In the genomic region with DNA sequence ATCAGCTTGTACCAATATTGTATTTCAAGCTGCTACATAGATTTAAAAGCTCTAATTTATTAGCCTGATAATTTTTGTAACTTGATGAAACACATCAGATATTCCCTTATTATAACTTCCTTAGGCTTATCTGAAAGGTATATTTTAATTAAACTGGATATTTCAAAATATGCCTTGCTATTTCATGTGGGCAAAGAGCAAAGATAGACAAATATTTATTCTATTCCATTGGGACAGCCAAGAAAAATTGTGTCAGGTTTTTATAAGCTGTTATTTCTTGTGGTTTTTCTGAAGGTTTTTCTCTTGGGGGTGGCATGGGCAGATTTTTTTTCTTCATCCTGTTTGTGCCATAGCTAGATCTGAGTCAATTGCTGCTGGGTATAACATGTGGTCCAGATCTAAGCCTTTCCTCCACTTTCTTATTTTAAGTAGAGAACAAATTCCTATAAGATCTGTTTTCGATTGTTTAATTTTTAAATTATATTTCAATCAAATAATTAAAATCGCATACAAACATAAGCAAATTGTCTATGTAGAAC, we compare ENCODE assay signal across 18 cellular contexts.
DNase-seq lines count a peak whose midpoint lies in the region; ATAC-seq, FAIRE-seq and TF ChIP-seq lines count a peak whose summit lies in the region.
"Had no signal": no experiment of that assay in that cellular context is flagged by ENCODE, and none has a peak within 500 bp of the region (broad histone marks: within the 10 kb centered on the region; RNA-seq: fewer than 3 reads in every experiment).

No MANE protein-coding gene starts in this region.

- TF ChIP-seq EP300 in HepG2 (IDR thresholded peaks at IDR 0.05; ENCODE audit: low read depth in 2 of 2, low read length in 2 of 2) (no peak), HepG2 (CRISPR knock-in tag; IDR thresholded peaks at IDR 0.05; ENCODE audit: borderline replicate concordance) (no peak)

- in situ Hi-C loops in HepG2 (cut with HindIII; ENCODE audit: extremely low pct_ligation_motif_present, low pct_unique_long_range_greater_than_20kb), result no loop called here

- H4K20me1 ChIP-seq in HepG2 (ENCODE audit: insufficient read depth, low read length), result no peaks in the 10 kb centered on the region
- no peaks in the 10 kb centered on the region for H4K20me1 ChIP-seq in MM.1S (ENCODE audit: insufficient read depth, low read length)

- TF ChIP-seq RAD21 in liver (IDR thresholded peaks at IDR 0.05) (no peak), HepG2 (CRISPR knock-in tag; IDR thresholded peaks at IDR 0.05) (no peak)

- no peaks in the 10 kb centered on the region for H3K36me3 ChIP-seq in liver (ENCODE audit: control insufficient read depth in 4 of 4, insufficient read depth in 3 of 4, low read depth in 1 of 4, low read length in 3 of 4)
- H3K36me3 ChIP-seq in HepG2 (replicated peaks in 1 of 2; ENCODE audit: control insufficient read depth in 1 of 2, insufficient read depth in 2 of 2, low read length in 2 of 2), result no peaks in the 10 kb centered on the region
- no peaks in the 10 kb centered on the region for H3K36me3 ChIP-seq in MM.1S (replicated peaks; ENCODE audit: insufficient read depth, low read length)

- no peaks in the 10 kb centered on the region for H3K9me2 ChIP-seq in MM.1S (replicated peaks; ENCODE audit: insufficient read depth, low read length)

- H3K79me2 ChIP-seq in HepG2 (ENCODE audit: insufficient read depth, low read length) (no peaks in the 10 kb centered on the region), MM.1S (ENCODE audit: low read length) (no peaks in the 10 kb centered on the region)

- no peaks in the 10 kb centered on the region for H3F3A ChIP-seq in MM.1S (ENCODE audit: insufficient read depth, low read length)

- intact Hi-C loops in HepG2 (cut with micrococcal nuclease; ENCODE audit: unreplicated experiment), result no loop called here

- TF ChIP-seq CTCF in liver (IDR thresholded peaks at IDR 0.05; ENCODE audit: low read depth, low read length, missing input control) (no peak), HepG2 (CRISPR knock-in tag; IDR thresholded peaks at IDR 0.05) (no peak), MM.1S (IDR thresholded peaks at IDR 0.05; ENCODE audit: low read length) (no peak)

- H3K9ac ChIP-seq in liver (ENCODE audit: low read depth in 1 of 2, low read length in 2 of 2) (no peak overlapping the region), HepG2 (ENCODE audit: insufficient read depth, low read depth, low read length) (no peak overlapping the region), MM.1S (ENCODE audit: low read length) (no peak overlapping the region)

- no peak overlapping the region for H3K4me3 ChIP-seq in liver (ENCODE audit: low read depth in 1 of 3, low read length in 3 of 3)
- H3K4me3 ChIP-seq in HepG2 (replicated peaks in 1 of 3; ENCODE audit: insufficient read depth in 1 of 3, low read depth in 2 of 3, low read length in 3 of 3), result no peak overlapping the region
- no peak overlapping the region for H3K4me3 ChIP-seq in MM.1S (ENCODE audit: low read length)

- CTCF ChIA-PET in HepG2 (lab: Yijun Ruan, JAX; ENCODE audit: low intra/inter-chr PET ratio, low total read pairs), result no interaction called here

- ATAC-seq in HepG2 (no peak), HG03469 (IDR thresholded peaks at IDR 0.05; ENCODE audit: unreplicated experiment) (no peak), GM19397 (IDR thresholded peaks at IDR 0.05; ENCODE audit: unreplicated experiment) (no peak)

- H2AFZ ChIP-seq in HepG2 (ENCODE audit: low read length) (no peak overlapping the region), MM.1S (ENCODE audit: low read length) (no peak overlapping the region)

- DNase-seq in HepG2 (ENCODE audit: low spot score) (no peak), MM.1S (peak; percentile 33), H54 (ENCODE audit: insufficient read length, low spot score) (no peak)
- DNase-seq in activated CD4-positive, alpha-beta T cell treated with anti-CD3 and anti-CD28 coated beads, Interleukin-2, amount 50 U/mL, for 1 hour, result no peak
- DNase-seq: 8988T; AML-193; CD4-positive, alpha-beta memory T cell; DMS79 treated with DMSO at 0.1 percent for 48 hours; GDM1; GOT3; HCEC 1CT; HFFc6 had no signal

- POLR2A ChIA-PET in HepG2 (lab: Yijun Ruan, JAX), result no interaction called here

- no peaks in the 10 kb centered on the region for H3K9me3 ChIP-seq in liver (ENCODE audit: control insufficient read depth in 4 of 4, low read length in 3 of 4)
- no peaks in the 10 kb centered on the region for H3K9me3 ChIP-seq in HepG2 (ENCODE audit: low read length)
- H3K9me3 ChIP-seq in MM.1S (replicated peaks; ENCODE audit: insufficient read depth, low read length), result no peaks in the 10 kb centered on the region

- H3K4me1 ChIP-seq in liver (ENCODE audit: control insufficient read depth in 4 of 4, insufficient read depth in 4 of 4, low read length in 3 of 4), result peaks cover 0 to 18% (median 7%) of the 10 kb centered on the region in 4 donors
- H3K4me1 ChIP-seq in HepG2 (ENCODE audit: insufficient read depth, low read length), result no peaks in the 10 kb centered on the region
- no peaks in the 10 kb centered on the region for H3K4me1 ChIP-seq in MM.1S (ENCODE audit: low read length)

- WGBS in liver, result 63% methylated on average over 2 of the region's 2 CpGs
- WGBS in HepG2 (ENCODE audit: low lambda C conversion rate), result 3% methylated on average over 2 of the region's 2 CpGs

- BruUV-seq in HepG2 (replicated peaks; lab: Mats Ljungman, UMichigan), result no TSS peak

- H3K4me2 ChIP-seq in HepG2 (ENCODE audit: low read depth, low read length), result no peak overlapping the region
- H3K4me2 ChIP-seq in MM.1S (ENCODE audit: low read depth, low read length), result no peak overlapping the region

- TF ChIP-seq POLR2A in HepG2 (IDR thresholded peaks at IDR 0.05; ENCODE audit: insufficient read depth in 1 of 2, low read depth in 2 of 2, low read length in 2 of 2) (no peak), H54 (IDR thresholded peaks at IDR 0.05; ENCODE audit: low read depth, low read length) (no peak)

- no peaks in the 10 kb centered on the region for H3K27me3 ChIP-seq in liver (ENCODE audit: control insufficient read depth in 4 of 4, insufficient read depth in 4 of 4, low read length in 3 of 4)
- no peaks in the 10 kb centered on the region for H3K27me3 ChIP-seq in HepG2 (ENCODE audit: control insufficient read depth in 1 of 2, insufficient read depth in 2 of 2, low read length in 2 of 2)
- H3K27me3 ChIP-seq in MM.1S (replicated peaks; ENCODE audit: insufficient read depth, low read length), result no peaks in the 10 kb centered on the region

- H3K27ac ChIP-seq in liver (ENCODE audit: low read depth in 1 of 2, low read length in 2 of 2) (peak overlapping the region in 1 of 2 donors; percentile 2), HepG2 (ENCODE audit: extremely low read length, insufficient read depth, low read length) (no peak overlapping the region), MM.1S (ENCODE audit: low read length) (no peak overlapping the region)

- no peak for FAIRE-seq in HepG2 (lab: Jason Lieb, UNC)
- peak; percentile 13 for FAIRE-seq in islet of Langerhans (lab: Jason Lieb, UNC)
- no peak for FAIRE-seq in H54 (lab: Jason Lieb, UNC)
- FAIRE-seq: GM12892, HTR-8/SVneo had no signal

TF ChIP-seq in liver, 16 proteins besides CTCF, POLR2A, EP300 and RAD21 (continues in another document):
- TF ChIP-seq, protein P1, sequence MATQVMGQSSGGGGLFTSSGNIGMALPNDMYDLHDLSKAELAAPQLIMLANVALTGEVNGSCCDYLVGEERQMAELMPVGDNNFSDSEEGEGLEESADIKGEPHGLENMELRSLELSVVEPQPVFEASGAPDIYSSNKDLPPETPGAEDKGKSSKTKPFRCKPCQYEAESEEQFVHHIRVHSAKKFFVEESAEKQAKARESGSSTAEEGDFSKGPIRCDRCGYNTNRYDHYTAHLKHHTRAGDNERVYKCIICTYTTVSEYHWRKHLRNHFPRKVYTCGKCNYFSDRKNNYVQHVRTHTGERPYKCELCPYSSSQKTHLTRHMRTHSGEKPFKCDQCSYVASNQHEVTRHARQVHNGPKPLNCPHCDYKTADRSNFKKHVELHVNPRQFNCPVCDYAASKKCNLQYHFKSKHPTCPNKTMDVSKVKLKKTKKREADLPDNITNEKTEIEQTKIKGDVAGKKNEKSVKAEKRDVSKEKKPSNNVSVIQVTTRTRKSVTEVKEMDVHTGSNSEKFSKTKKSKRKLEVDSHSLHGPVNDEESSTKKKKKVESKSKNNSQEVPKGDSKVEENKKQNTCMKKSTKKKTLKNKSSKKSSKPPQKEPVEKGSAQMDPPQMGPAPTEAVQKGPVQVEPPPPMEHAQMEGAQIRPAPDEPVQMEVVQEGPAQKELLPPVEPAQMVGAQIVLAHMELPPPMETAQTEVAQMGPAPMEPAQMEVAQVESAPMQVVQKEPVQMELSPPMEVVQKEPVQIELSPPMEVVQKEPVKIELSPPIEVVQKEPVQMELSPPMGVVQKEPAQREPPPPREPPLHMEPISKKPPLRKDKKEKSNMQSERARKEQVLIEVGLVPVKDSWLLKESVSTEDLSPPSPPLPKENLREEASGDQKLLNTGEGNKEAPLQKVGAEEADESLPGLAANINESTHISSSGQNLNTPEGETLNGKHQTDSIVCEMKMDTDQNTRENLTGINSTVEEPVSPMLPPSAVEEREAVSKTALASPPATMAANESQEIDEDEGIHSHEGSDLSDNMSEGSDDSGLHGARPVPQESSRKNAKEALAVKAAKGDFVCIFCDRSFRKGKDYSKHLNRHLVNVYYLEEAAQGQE (IDR thresholded peaks at IDR 0.05), result no peak

TF ChIP-seq in HepG2, 621 proteins besides CTCF, POLR2A, EP300 and RAD21 (continues in another document):
- TF ChIP-seq ZNF33A (CRISPR knock-in tag; IDR thresholded peaks at IDR 0.05; ENCODE audit: borderline replicate concordance) (no peak), CBX1 (IDR thresholded peaks at IDR 0.05; ENCODE audit: low read depth) (no peak)
